In genomic region chr5:163447875-163448274, GRCh38 we compare ENCODE assay signal across 25 cellular contexts. TPM values are rescaled to one million over a fixed set of nuclear protein-coding genes. Genes with fewer than 3 reads are reported as not detected.
"Had no signal": no experiment of that assay in that cellular context is flagged by ENCODE, and none has a peak within 500 bp of the region (broad histone marks: within the 10 kb centered on the region; RNA-seq: fewer than 3 reads in every experiment).

No MANE protein-coding gene starts in this region.

- H3K27ac Mint-ChIP-seq: type B pancreatic cell had no signal

- H3K27ac ChIP-seq: heart left ventricle, neutrophil, psoas muscle, spleen, suprapubic skin, thyroid gland had no signal

- DNase-seq: cortex of kidney; dorsolateral prefrontal cortex; effector CD8-positive, alpha-beta T cell; heart left ventricle; hippocampal formation; left colon; left ventricle myocardium superior; mesendoderm; naive thymus-derived CD4-positive, alpha-beta T cell; psoas muscle; retina; spleen; stimulated activated CD4-positive, alpha-beta T cell treated with anti-CD3 and anti-CD28 coated beads, Interleukin-15, amount 100 ng/mL, for 24 hours; stimulated activated CD4-positive, alpha-beta T cell treated with anti-CD3 and anti-CD28 coated beads, Interleukin-1b, Interleukin-23, amount 100 ng/mL, for 48 hours; stimulated activated CD4-positive, alpha-beta T cell treated with anti-CD3 and anti-CD28 coated beads, Interleukin-4, amount 100 ng/mL, for 24 hours; stimulated activated naive CD4-positive, alpha-beta T cell; thyroid gland had no signal

- H3K4me3 ChIP-seq: dorsolateral prefrontal cortex, heart left ventricle, lung, psoas muscle, spleen, suprapubic skin, thyroid gland had no signal

- H3K9me3 ChIP-seq: heart left ventricle, neutrophil, psoas muscle, spleen, suprapubic skin, thyroid gland had no signal

- H3K4me3 Mint-ChIP-seq: naive thymus-derived CD4-positive, alpha-beta T cell; type B pancreatic cell had no signal

- H3K27me3 ChIP-seq: dorsolateral prefrontal cortex, heart left ventricle, neutrophil, spleen, suprapubic skin, thyroid gland had no signal

- H3K4me1 ChIP-seq: spleen, suprapubic skin, thyroid gland had no signal

- FAIRE-seq: frontal cortex, urothelium cell line had no signal

- H3K9me3 Mint-ChIP-seq: naive thymus-derived CD4-positive, alpha-beta T cell; type B pancreatic cell had no signal

- H3K27me3 Mint-ChIP-seq: naive thymus-derived CD4-positive, alpha-beta T cell; type B pancreatic cell had no signal

- ATAC-seq: esophagus mucosa; heart left ventricle; left colon; left ventricle myocardium superior; naive thymus-derived CD4-positive, alpha-beta T cell; psoas muscle; sciatic nerve had no signal

RNA-seq across cellular contexts. Expression of gene HMMR, which starts 12.6 kb away (rescaled TPM):
- polyA plus RNA-seq: naive thymus-derived CD4-positive, alpha-beta T cell had no signal
